Comparison of ENCODE assay signal across 14 cellular contexts in the genomic region with DNA sequence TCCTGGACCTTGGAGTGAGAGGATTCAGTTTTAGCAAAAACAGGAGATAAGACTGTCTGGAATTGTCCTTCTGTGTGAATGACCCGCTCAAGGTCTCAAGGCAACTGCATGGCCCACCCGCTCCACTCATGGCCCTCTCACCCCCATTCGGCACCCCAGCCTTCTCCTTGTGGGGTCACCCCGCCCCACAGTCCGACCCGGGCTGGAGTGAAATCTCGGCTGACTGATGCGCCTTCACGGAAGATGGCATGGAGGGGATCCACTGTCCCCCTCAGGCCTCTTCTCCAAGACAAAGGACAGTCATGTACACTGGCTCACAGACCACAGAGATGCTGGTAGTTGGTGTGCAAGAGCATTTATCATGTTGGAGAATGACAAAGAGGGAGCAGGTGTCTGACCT.
DNase-seq lines count a peak whose midpoint lies in the region; ATAC-seq and TF ChIP-seq lines count a peak whose summit lies in the region.
"Had no signal": no experiment of that assay in that cellular context is flagged by ENCODE, and none has a peak within 500 bp of the region (broad histone marks: within the 10 kb centered on the region; RNA-seq: fewer than 3 reads in every experiment).

No MANE protein-coding gene starts in this region.

- H3K4me1 Mint-ChIP-seq in endodermal cell = peaks cover 3% of the 10 kb centered on the region
- peaks cover 12% of the 10 kb centered on the region for H3K4me1 Mint-ChIP-seq in stimulated activated naive CD8-positive, alpha-beta T cell treated with anti-CD3 and anti-CD28 coated beads, Interleukin-15, amount 100 ng/mL, for 72 hours

- H3K9me3 ChIP-seq in right cardiac atrium (ENCODE audit: control insufficient read depth, low read length) = no peaks in the 10 kb centered on the region
- no peaks in the 10 kb centered on the region for H3K9me3 ChIP-seq in endodermal cell (ENCODE audit: control insufficient read depth, low read length)
- no peaks in the 10 kb centered on the region for H3K9me3 ChIP-seq in osteoblast (ENCODE audit: low read depth, low read length)
- H3K9me3 ChIP-seq in vagina = no peaks in the 10 kb centered on the region

- H3K4me3 Mint-ChIP-seq in endodermal cell = no peak overlapping the region
- no peak overlapping the region for H3K4me3 Mint-ChIP-seq in stimulated activated naive CD8-positive, alpha-beta T cell treated with anti-CD3 and anti-CD28 coated beads, Interleukin-15, amount 100 ng/mL, for 72 hours
- H3K4me3 Mint-ChIP-seq: CD4-positive, alpha-beta memory T cell had no signal

- no peak overlapping the region for H3K4me2 ChIP-seq in osteoblast (ENCODE audit: insufficient read depth, low read length)

- no peak overlapping the region for H3K27ac Mint-ChIP-seq in endodermal cell
- H3K27ac Mint-ChIP-seq in stimulated activated naive CD8-positive, alpha-beta T cell treated with anti-CD3 and anti-CD28 coated beads, Interleukin-15, amount 100 ng/mL, for 72 hours = no peak overlapping the region

- H3K27me3 Mint-ChIP-seq in endodermal cell (ENCODE audit: insufficient read depth) = peaks cover 16% of the 10 kb centered on the region
- H3K27me3 Mint-ChIP-seq in stimulated activated naive CD8-positive, alpha-beta T cell treated with anti-CD3 and anti-CD28 coated beads, Interleukin-15, amount 100 ng/mL, for 72 hours = peaks cover 11% of the 10 kb centered on the region

- no peak for TF ChIP-seq CTCF in endodermal cell (conservative IDR thresholded peaks at IDR 0.05)
- no peak for TF ChIP-seq CTCF in osteoblast (IDR thresholded peaks at IDR 0.05; ENCODE audit: extremely low read depth, low read depth, low read length)
- no peak for TF ChIP-seq CTCF in vagina (IDR thresholded peaks at IDR 0.05)

- DNase-seq in cardiac septum (ENCODE audit: low spot score) = peak; percentile 56
- DNase-seq in right cardiac atrium = no peak
- peak; percentile 33 for DNase-seq in endodermal cell
- peak; percentile 21 for DNase-seq in osteoblast (ENCODE audit: insufficient read length, low spot score, missing footprints)
- DNase-seq in glomerular visceral epithelial cell (ENCODE audit: extremely low spot score) = no peak
- DNase-seq in stimulated activated naive CD8-positive, alpha-beta T cell treated with anti-CD3 and anti-CD28 coated beads, Interleukin-15, amount 100 ng/mL, for 72 hours = no peak
- DNase-seq in vagina (ENCODE audit: extremely low spot score in 2 of 2) = no peak
- DNase-seq: ACHN; CD4-positive, alpha-beta memory T cell; COR-L47; DMS 273 treated with DMSO at 0.1 percent for 48 hours; GM23248 had no signal

- H3K27me3 ChIP-seq in right cardiac atrium (ENCODE audit: control insufficient read depth, insufficient read depth) (no peaks in the 10 kb centered on the region), endodermal cell (ENCODE audit: control insufficient read depth, insufficient read depth, low read length, poor library complexity, severe bottlenecking) (peaks cover 11% of the 10 kb centered on the region), osteoblast (ENCODE audit: insufficient read depth, low read length) (peaks cover 13% of the 10 kb centered on the region), vagina (no peaks in the 10 kb centered on the region)

- no peak overlapping the region for H2AFZ ChIP-seq in osteoblast (ENCODE audit: low read length)
- H2AFZ ChIP-seq: GM23248 had no signal

- H3K4me3 ChIP-seq in right cardiac atrium (ENCODE audit: low read length) (no peak overlapping the region), endodermal cell (ENCODE audit: low read length) (no peak overlapping the region), osteoblast (ENCODE audit: insufficient read depth, low read length) (no peak overlapping the region), vagina (no peak overlapping the region)
- H3K4me3 ChIP-seq: GM23248 had no signal

- H4K20me1 ChIP-seq in osteoblast (ENCODE audit: insufficient read depth, low read length) = no peaks in the 10 kb centered on the region

- H3K9me3 Mint-ChIP-seq in endodermal cell = peaks cover 2% of the 10 kb centered on the region
- H3K9me3 Mint-ChIP-seq in stimulated activated naive CD8-positive, alpha-beta T cell treated with anti-CD3 and anti-CD28 coated beads, Interleukin-15, amount 100 ng/mL, for 72 hours = no peaks in the 10 kb centered on the region
- H3K9me3 Mint-ChIP-seq: CD4-positive, alpha-beta memory T cell had no signal

- no peak overlapping the region for H3K9ac ChIP-seq in endodermal cell (ENCODE audit: extremely low read depth, low read length, poor library complexity, severe bottlenecking)
- H3K9ac ChIP-seq: GM23248 had no signal

- no peak for ATAC-seq in right cardiac atrium
- ATAC-seq in stimulated activated naive CD8-positive, alpha-beta T cell treated with anti-CD3 and anti-CD28 coated beads, Interleukin-15, amount 100 ng/mL, for 72 hours = no peak
- ATAC-seq: HepG2 had no signal

- H3K4me1 ChIP-seq in right cardiac atrium (ENCODE audit: control insufficient read depth, insufficient read depth, low read length) (no peaks in the 10 kb centered on the region), endodermal cell (ENCODE audit: control insufficient read depth, insufficient read depth, low read length) (no peaks in the 10 kb centered on the region), osteoblast (ENCODE audit: insufficient read depth, low read length) (peaks cover 3% of the 10 kb centered on the region), vagina (peaks cover 10% of the 10 kb centered on the region)

- no peaks in the 10 kb centered on the region for H3K36me3 Mint-ChIP-seq in endodermal cell (ENCODE audit: low read depth)
- H3K36me3 Mint-ChIP-seq: CD4-positive, alpha-beta memory T cell had no signal

- intact Hi-C loops in cardiac septum (cut with DNase I) (no loop called here), right cardiac atrium (cut with DNase I) (no loop called here), vagina (cut with DNase I) (no loop called here)

- no peaks in the 10 kb centered on the region for H3K79me2 ChIP-seq in osteoblast (ENCODE audit: insufficient read depth, low read length)

- no peak overlapping the region for H3K27ac ChIP-seq in right cardiac atrium (ENCODE audit: low read length)
- H3K27ac ChIP-seq in endodermal cell (ENCODE audit: low read depth, low read length) = peak overlapping the region; percentile 49
- H3K27ac ChIP-seq in osteoblast (ENCODE audit: low read depth, low read length) = no peak overlapping the region
- no peak overlapping the region for H3K27ac ChIP-seq in vagina
- H3K27ac ChIP-seq: C4-2B, GM23248 had no signal

- H3K36me3 ChIP-seq in endodermal cell (ENCODE audit: control insufficient read depth, insufficient read depth, low read length) (no peaks in the 10 kb centered on the region), osteoblast (ENCODE audit: insufficient read depth, low read length) (no peaks in the 10 kb centered on the region), vagina (no peaks in the 10 kb centered on the region)

- no peak for TF ChIP-seq POLR2A in vagina (IDR thresholded peaks at IDR 0.05)

- WGBS in right cardiac atrium = 95% methylated on average over 9 of the region's 9 CpGs
- 91 to 95% methylated on average over 8 to 9 of the region's 9 CpGs for WGBS in endodermal cell (ENCODE audit: insufficient coverage in 1 of 2, insufficient read length in 1 of 2), 2 experiments

Comparison
In these comparisons a context has a peak if more than half of its experiments do, and no peak if none do; other contexts are left out.
1. DNase-seq: peak in cardiac septum (single experiment), endodermal cell (single experiment) and osteoblast (single experiment); none in right cardiac atrium (0 of 3), glomerular visceral epithelial cell (single experiment), stimulated activated naive CD8-positive, alpha-beta T cell treated with anti-CD3 and anti-CD28 coated beads, Interleukin-15, amount 100 ng/mL, for 72 hours (0 of 2) and vagina (0 of 2).